Comparison of ENCODE assay signal across 7 cellular contexts in the genomic region with DNA sequence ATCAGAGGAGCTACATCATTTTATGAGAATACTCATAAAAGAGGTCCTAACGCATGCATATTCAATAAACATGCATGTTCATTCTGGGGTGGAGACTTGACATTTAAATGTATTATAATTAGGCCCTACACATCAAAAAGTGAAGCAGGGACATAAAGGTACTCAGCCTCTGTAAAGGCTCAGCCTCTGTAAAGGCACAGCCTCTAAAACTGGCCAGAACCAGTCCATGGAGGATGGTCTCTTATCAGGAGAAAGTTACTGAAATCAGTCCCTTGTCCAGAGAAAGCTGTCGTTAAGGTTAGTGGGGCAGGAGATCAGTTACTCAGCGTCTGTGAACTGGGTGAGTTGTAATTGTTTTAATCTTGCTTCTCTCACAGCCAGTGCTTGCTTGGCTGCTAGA. TPM values are rescaled to one million over a fixed set of nuclear protein-coding genes. Genes with fewer than 3 reads are reported as not detected.
"Had no signal": no experiment of that assay in that cellular context is flagged by ENCODE, and none has a peak within 500 bp of the region (broad histone marks: within the 10 kb centered on the region; RNA-seq: fewer than 3 reads in every experiment).

No MANE protein-coding gene starts in this region.

RNA-seq across cellular contexts. Expression of gene VPREB1, which starts 19.2 kb away (rescaled TPM):
- total RNA-seq: GM23248, GM23338, H1, H4, H7, H9, HFFc6 had no signal
- polyA plus RNA-seq: GM23248, GM23338, H1 had no signal
